ENCODE assay signal across 1 cellular context in the genomic region with DNA sequence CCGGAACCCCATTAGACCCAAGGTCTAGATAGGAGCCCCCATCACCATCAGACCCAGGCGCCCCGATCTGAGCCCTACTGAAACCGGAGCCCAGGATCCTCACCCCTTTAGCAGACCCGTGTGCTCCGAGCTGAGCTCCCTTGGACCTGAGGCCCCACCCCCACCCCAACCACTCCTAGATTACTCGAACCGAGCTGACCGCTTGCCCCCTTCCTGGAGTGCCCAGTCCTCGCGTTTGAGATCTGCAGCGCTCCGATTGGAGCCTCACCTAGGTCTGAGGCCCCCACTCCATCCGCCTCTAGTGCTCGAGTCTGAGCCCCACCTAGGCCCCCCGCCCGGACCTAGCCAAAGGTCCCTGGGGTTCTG. TPM values are rescaled to one million over a fixed set of nuclear protein-coding genes. Genes with fewer than 3 reads are reported as not detected.
"Had no signal": no experiment of that assay in that cellular context is flagged by ENCODE, and none has a peak within 500 bp of the region (broad histone marks: within the 10 kb centered on the region; RNA-seq: fewer than 3 reads in every experiment).

No MANE protein-coding gene starts in this region.

RNA-seq across cellular contexts. Expression of a gene that starts 0.4 kb away (rescaled TPM):
- polyA plus RNA-seq: immature natural killer cell had no signal
